8 cellular contexts compared by ENCODE assay signal in genomic region chr7:87152112-87152896, GRCh38. TPM values are rescaled to one million over a fixed set of nuclear protein-coding genes. Genes with fewer than 3 reads are reported as not detected.
DNase-seq lines count a peak whose midpoint lies in the region; ATAC-seq and TF ChIP-seq lines count a peak whose summit lies in the region.

Gene DMTF1, plus strand, starts transcription at chr7:87152453. Its CDS starts 12,489 bp downstream, at chr7:87164942.

- intact Hi-C loops in left ventricle myocardium superior (cut with micrococcal nuclease) = no loop called here
- intact Hi-C loops in prostate gland (cut with DNase I) = loop anchor here (5.0 kb wide), 1 partner anchor 70 kb away; no protein-coding TSS in a partner anchor

- peak within 1 kb of the TSS; percentile 99 for H3K27ac Mint-ChIP-seq in T-helper 17 cell

- TF ChIP-seq POLR2A in GM15510 (IDR thresholded peaks at IDR 0.05; ENCODE audit: borderline replicate concordance, extremely low read depth, insufficient read length) = peak; percentile 92
- TF ChIP-seq POLR2A in prostate gland (IDR thresholded peaks at IDR 0.05) = peak; percentile 80

- peak; percentile 95 for DNase-seq in NCI-H1694 treated with DMSO at 0.1 percent for 48 hours (lab: John Stamatoyannopoulos, UW)
- peak; percentile 75 to 83 (median 80) for DNase-seq in T-helper 17 cell
- DNase-seq in amygdala (lab: John Stamatoyannopoulos, UW) = peak; percentile 76 to 97 (median 92)
- peak; percentile 96 for DNase-seq in left ventricle myocardium superior
- peak; percentile 94 for DNase-seq in prostate gland (ENCODE audit: low spot score)

- H3K36me3 ChIP-seq in prostate gland (no peaks in the 10 kb centered on the region), urinary bladder (ENCODE audit: insufficient read depth) (no peaks in the 10 kb centered on the region)

- TF ChIP-seq CTCF in prostate gland (IDR thresholded peaks at IDR 0.05) = peak in 2 of 4 experiments; percentile 31 to 37

- under 1% methylated on average over 56 of the region's 71 CpGs for WGBS in prostate gland
- under 1% methylated on average over 71 of the region's 71 CpGs for WGBS in urinary bladder

- peaks cover 6% of the 10 kb centered on the region for H3K36me3 Mint-ChIP-seq in T-helper 17 cell (ENCODE audit: low read depth)

- no peaks in the 10 kb centered on the region for H3K27me3 Mint-ChIP-seq in T-helper 17 cell

- no peaks in the 10 kb centered on the region for H3K9me3 ChIP-seq in T-helper 17 cell (ENCODE audit: control insufficient read depth, low read length, poor library complexity, severe bottlenecking)
- H3K9me3 ChIP-seq in prostate gland = no peaks in the 10 kb centered on the region

- no peaks in the 10 kb centered on the region for H3K27me3 ChIP-seq in prostate gland (replicated peaks; ENCODE audit: insufficient read depth)

- peak within 1 kb of the TSS; percentile 97 to 99 for H3K27ac ChIP-seq in prostate gland
- H3K27ac ChIP-seq in urinary bladder (ENCODE audit: low read depth) = peak within 1 kb of the TSS; percentile 96

- ATAC-seq in HG02885 (IDR thresholded peaks at IDR 0.05; ENCODE audit: poor library complexity, unreplicated experiment) (peak; percentile 83), T-helper 17 cell (peak; percentile 83), left ventricle myocardium superior (peak; percentile 98)

- peak within 1 kb of the TSS; percentile 99 for H3K4me3 Mint-ChIP-seq in T-helper 17 cell

- H3K4me1 Mint-ChIP-seq in T-helper 17 cell = peaks cover 37% of the 10 kb centered on the region

- H3K4me3 ChIP-seq in prostate gland = peak within 1 kb of the TSS; percentile 66 to 88
- H3K4me3 ChIP-seq in urinary bladder (ENCODE audit: low read depth, low read length) = peak within 1 kb of the TSS; percentile 86

- H3K4me1 ChIP-seq in prostate gland (replicated peaks) (no peaks in the 10 kb centered on the region), urinary bladder (ENCODE audit: insufficient read depth) (no peaks in the 10 kb centered on the region)

RNA-seq across cellular contexts. Expression of gene DMTF1, which starts in this region (rescaled TPM):
- 100 to 1,000 TPM; 125 to 131 TPM for total RNA-seq in T-helper 17 cell
- total RNA-seq in left ventricle myocardium superior = 24.4 TPM
- 100 to 1,000 TPM in 1 of 2 donors, 10 to 100 TPM in 1; 30.7 to 100 TPM for total RNA-seq in prostate gland
- 252 TPM for total RNA-seq in urinary bladder
- 32.7 TPM for polyA plus RNA-seq in urinary bladder

Comparison
In these comparisons a context has a peak if more than half of its experiments do, and no peak if none do; other contexts are left out.
1. Peak in every context shown above with its lines: DNase-seq, ATAC-seq, H3K4me3 ChIP-seq and H3K27ac ChIP-seq.